In the genomic region with DNA sequence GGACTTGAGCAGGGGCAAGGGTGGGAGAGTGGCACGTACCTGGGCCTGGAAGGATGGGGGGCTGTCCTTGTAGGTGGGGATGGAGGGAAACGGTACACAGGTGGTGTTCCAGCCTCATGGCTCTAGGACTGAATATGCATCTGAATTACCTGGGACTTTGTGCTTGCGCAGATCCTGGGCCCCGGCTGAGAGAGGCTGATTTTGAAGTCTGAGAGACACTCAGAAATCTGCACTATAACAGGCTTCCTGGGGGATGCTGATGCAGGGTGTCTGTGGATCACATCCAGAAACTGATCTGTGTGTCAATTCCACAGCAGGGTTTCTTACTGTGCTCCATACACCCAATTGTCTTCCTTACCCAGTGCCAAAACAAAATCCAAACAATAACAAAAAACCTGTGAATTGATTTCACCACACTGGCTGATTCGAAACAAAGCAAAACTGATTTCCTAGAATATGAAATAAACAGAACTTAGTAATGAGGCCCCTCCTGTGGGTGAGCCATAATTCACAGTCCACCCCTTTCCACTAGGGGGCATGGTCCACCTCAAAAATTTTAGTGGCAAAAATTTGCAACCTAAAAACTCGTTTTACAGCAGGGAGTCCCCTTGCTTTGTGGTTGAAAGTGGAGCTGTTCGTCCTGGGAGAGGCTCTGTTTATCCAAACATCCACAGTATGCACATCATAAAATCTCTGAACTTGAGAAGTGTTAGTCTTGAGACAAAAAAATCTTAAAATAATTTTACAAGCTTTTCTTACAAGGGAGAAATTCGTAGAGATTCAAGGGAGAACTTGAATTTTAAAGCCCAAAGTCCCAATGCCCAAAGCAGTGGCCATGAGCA, we compare ENCODE assay signal across 1 cellular context.
A peak's percentile ranks its signal among the peaks of the same experiment; 100 is the strongest.
TF ChIP-seq lines count a peak whose summit lies in the region.

No MANE protein-coding gene starts in this region.

TF ChIP-seq in HepG2, 621 proteins besides CTCF, POLR2A, EP300 and RAD21:
- TF ChIP-seq, protein P1, sequence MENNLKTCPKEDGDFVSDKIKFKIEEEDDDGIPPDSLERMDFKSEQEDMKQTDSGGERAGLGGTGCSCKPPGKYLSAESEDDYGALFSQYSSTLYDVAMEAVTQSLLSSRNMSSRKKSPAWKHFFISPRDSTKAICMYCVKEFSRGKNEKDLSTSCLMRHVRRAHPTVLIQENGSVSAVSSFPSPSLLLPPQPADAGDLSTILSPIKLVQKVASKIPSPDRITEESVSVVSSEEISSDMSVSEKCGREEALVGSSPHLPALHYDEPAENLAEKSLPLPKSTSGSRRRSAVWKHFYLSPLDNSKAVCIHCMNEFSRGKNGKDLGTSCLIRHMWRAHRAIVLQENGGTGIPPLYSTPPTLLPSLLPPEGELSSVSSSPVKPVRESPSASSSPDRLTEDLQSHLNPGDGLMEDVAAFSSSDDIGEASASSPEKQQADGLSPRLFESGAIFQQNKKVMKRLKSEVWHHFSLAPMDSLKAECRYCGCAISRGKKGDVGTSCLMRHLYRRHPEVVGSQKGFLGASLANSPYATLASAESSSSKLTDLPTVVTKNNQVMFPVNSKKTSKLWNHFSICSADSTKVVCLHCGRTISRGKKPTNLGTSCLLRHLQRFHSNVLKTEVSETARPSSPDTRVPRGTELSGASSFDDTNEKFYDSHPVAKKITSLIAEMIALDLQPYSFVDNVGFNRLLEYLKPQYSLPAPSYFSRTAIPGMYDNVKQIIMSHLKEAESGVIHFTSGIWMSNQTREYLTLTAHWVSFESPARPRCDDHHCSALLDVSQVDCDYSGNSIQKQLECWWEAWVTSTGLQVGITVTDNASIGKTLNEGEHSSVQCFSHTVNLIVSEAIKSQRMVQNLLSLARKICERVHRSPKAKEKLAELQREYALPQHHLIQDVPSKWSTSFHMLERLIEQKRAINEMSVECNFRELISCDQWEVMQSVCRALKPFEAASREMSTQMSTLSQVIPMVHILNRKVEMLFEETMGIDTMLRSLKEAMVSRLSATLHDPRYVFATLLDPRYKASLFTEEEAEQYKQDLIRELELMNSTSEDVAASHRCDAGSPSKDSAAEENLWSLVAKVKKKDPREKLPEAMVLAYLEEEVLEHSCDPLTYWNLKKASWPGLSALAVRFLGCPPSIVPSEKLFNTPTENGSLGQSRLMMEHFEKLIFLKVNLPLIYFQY (CRISPR knock-in tag; IDR thresholded peaks at IDR 0.05; ENCODE audit: borderline replicate concordance): no peak
- 0 out of 2 replicates have a peak, but pooled peaks have one; percentile 29 for TF ChIP-seq POGZ (CRISPR knock-in tag; IDR thresholded peaks at IDR 0.05)
- TF ChIP-seq ZNF792 (CRISPR knock-in tag; IDR thresholded peaks at IDR 0.05): 0 out of 2 replicates have a peak, but pooled peaks have one; percentile 43
- no peak for TF ChIP-seq SP140L (CRISPR knock-in tag; IDR thresholded peaks at IDR 0.05; ENCODE audit: borderline replicate concordance)
- TF ChIP-seq STAG1 (CRISPR knock-in tag; IDR thresholded peaks at IDR 0.05): peak; percentile 86
- TF ChIP-seq RFX1 (IDR thresholded peaks at IDR 0.05): no peak
- 0 out of 2 replicates have a peak, but pooled peaks have one; percentile 31 for TF ChIP-seq GATAD2A (CRISPR knock-in tag; IDR thresholded peaks at IDR 0.05)
- TF ChIP-seq TEAD3 (CRISPR knock-in tag; optimal IDR thresholded peaks at IDR 0.05; ENCODE audit: borderline replicate concordance): peak; percentile 24
- 0 out of 2 replicates have a peak, but pooled peaks have one; percentile 29 for TF ChIP-seq CHD4 (IDR thresholded peaks at IDR 0.05; ENCODE audit: borderline replicate concordance, low read length)
- TF ChIP-seq ZBTB7A (CRISPR knock-in tag; IDR thresholded peaks at IDR 0.05): no peak
- TF ChIP-seq, protein P2, sequence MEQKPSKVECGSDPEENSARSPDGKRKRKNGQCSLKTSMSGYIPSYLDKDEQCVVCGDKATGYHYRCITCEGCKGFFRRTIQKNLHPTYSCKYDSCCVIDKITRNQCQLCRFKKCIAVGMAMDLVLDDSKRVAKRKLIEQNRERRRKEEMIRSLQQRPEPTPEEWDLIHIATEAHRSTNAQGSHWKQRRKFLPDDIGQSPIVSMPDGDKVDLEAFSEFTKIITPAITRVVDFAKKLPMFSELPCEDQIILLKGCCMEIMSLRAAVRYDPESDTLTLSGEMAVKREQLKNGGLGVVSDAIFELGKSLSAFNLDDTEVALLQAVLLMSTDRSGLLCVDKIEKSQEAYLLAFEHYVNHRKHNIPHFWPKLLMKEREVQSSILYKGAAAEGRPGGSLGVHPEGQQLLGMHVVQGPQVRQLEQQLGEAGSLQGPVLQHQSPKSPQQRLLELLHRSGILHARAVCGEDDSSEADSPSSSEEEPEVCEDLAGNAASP (CRISPR knock-in tag; IDR thresholded peaks at IDR 0.05; ENCODE audit: borderline replicate concordance): 0 out of 2 replicates have a peak, but pooled peaks have one; percentile 15
- 0 out of 2 replicates have a peak, but pooled peaks have one; percentile 55 for TF ChIP-seq THAP11 (CRISPR knock-in tag; IDR thresholded peaks at IDR 0.05)
- TF ChIP-seq, protein P3, sequence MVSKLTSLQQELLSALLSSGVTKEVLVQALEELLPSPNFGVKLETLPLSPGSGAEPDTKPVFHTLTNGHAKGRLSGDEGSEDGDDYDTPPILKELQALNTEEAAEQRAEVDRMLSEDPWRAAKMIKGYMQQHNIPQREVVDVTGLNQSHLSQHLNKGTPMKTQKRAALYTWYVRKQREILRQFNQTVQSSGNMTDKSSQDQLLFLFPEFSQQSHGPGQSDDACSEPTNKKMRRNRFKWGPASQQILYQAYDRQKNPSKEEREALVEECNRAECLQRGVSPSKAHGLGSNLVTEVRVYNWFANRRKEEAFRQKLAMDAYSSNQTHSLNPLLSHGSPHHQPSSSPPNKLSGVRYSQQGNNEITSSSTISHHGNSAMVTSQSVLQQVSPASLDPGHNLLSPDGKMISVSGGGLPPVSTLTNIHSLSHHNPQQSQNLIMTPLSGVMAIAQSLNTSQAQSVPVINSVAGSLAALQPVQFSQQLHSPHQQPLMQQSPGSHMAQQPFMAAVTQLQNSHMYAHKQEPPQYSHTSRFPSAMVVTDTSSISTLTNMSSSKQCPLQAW (CRISPR knock-in tag; IDR thresholded peaks at IDR 0.05): 0 out of 2 replicates have a peak, but pooled peaks have one; percentile 23
- TF ChIP-seq ZNF777 (CRISPR knock-in tag; IDR thresholded peaks at IDR 0.05): no peak
- TF ChIP-seq, protein P4, sequence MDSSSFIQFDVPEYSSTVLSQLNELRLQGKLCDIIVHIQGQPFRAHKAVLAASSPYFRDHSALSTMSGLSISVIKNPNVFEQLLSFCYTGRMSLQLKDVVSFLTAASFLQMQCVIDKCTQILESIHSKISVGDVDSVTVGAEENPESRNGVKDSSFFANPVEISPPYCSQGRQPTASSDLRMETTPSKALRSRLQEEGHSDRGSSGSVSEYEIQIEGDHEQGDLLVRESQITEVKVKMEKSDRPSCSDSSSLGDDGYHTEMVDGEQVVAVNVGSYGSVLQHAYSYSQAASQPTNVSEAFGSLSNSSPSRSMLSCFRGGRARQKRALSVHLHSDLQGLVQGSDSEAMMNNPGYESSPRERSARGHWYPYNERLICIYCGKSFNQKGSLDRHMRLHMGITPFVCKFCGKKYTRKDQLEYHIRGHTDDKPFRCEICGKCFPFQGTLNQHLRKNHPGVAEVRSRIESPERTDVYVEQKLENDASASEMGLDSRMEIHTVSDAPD (CRISPR knock-in tag; IDR thresholded peaks at IDR 0.05): no peak
- TF ChIP-seq PPARG (CRISPR knock-in tag; conservative IDR thresholded peaks at IDR 0.05): 0 out of 2 replicates have a peak, but pooled peaks have one; percentile 40
- TF ChIP-seq KAT8 (CRISPR knock-in tag; IDR thresholded peaks at IDR 0.05): no peak
- peak; percentile 16; the same call in 1 of the 2 replicates for TF ChIP-seq MED1 (CRISPR knock-in tag; IDR thresholded peaks at IDR 0.05)
- no peak for TF ChIP-seq IKZF4 (CRISPR knock-in tag; IDR thresholded peaks at IDR 0.05; ENCODE audit: borderline replicate concordance, low read depth, not compliant biosample characterization)
- peak; percentile 89 for TF ChIP-seq SMC3 (IDR thresholded peaks at IDR 0.05; ENCODE audit: low read length)
- TF ChIP-seq HOXA5 (CRISPR knock-in tag; IDR thresholded peaks at IDR 0.05): peak; percentile 58; the same call in 1 of the 2 replicates
- TF ChIP-seq, protein P5, sequence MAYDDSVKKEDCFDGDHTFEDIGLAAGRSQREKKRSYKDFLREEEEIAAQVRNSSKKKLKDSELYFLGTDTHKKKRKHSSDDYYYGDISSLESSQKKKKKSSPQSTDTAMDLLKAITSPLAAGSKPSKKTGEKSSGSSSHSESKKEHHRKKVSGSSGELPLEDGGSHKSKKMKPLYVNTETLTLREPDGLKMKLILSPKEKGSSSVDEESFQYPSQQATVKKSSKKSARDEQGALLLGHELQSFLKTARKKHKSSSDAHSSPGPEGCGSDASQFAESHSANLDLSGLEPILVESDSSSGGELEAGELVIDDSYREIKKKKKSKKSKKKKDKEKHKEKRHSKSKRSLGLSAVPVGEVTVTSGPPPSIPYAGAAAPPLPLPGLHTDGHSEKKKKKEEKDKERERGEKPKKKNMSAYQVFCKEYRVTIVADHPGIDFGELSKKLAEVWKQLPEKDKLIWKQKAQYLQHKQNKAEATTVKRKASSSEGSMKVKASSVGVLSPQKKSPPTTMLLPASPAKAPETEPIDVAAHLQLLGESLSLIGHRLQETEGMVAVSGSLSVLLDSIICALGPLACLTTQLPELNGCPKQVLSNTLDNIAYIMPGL (CRISPR knock-in tag; IDR thresholded peaks at IDR 0.05; ENCODE audit: borderline replicate concordance in 1 of 2, low read depth in 1 of 2): 0 out of 4 replicates have a peak, but pooled peaks of 1 of the 2 experiments have one; percentile 28
- TF ChIP-seq GABPA (IDR thresholded peaks at IDR 0.05; ENCODE audit: low read depth, low read length): no peak
- TF ChIP-seq GABPA (CRISPR knock-in tag; IDR thresholded peaks at IDR 0.05; ENCODE audit: low read depth): no peak
- TF ChIP-seq, protein P6, sequence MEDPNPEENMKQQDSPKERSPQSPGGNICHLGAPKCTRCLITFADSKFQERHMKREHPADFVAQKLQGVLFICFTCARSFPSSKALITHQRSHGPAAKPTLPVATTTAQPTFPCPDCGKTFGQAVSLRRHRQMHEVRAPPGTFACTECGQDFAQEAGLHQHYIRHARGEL (CRISPR knock-in tag; IDR thresholded peaks at IDR 0.05): no peak
- TF ChIP-seq, protein P7, sequence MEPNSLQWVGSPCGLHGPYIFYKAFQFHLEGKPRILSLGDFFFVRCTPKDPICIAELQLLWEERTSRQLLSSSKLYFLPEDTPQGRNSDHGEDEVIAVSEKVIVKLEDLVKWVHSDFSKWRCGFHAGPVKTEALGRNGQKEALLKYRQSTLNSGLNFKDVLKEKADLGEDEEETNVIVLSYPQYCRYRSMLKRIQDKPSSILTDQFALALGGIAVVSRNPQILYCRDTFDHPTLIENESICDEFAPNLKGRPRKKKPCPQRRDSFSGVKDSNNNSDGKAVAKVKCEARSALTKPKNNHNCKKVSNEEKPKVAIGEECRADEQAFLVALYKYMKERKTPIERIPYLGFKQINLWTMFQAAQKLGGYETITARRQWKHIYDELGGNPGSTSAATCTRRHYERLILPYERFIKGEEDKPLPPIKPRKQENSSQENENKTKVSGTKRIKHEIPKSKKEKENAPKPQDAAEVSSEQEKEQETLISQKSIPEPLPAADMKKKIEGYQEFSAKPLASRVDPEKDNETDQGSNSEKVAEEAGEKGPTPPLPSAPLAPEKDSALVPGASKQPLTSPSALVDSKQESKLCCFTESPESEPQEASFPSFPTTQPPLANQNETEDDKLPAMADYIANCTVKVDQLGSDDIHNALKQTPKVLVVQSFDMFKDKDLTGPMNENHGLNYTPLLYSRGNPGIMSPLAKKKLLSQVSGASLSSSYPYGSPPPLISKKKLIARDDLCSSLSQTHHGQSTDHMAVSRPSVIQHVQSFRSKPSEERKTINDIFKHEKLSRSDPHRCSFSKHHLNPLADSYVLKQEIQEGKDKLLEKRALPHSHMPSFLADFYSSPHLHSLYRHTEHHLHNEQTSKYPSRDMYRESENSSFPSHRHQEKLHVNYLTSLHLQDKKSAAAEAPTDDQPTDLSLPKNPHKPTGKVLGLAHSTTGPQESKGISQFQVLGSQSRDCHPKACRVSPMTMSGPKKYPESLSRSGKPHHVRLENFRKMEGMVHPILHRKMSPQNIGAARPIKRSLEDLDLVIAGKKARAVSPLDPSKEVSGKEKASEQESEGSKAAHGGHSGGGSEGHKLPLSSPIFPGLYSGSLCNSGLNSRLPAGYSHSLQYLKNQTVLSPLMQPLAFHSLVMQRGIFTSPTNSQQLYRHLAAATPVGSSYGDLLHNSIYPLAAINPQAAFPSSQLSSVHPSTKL (CRISPR knock-in tag; IDR thresholded peaks at IDR 0.05): peak; percentile 36; the same call in 1 of the 2 replicates
- TF ChIP-seq MIXL1 (CRISPR knock-in tag; IDR thresholded peaks at IDR 0.05): peak; percentile 73; the same call in 1 of the 2 replicates
- TF ChIP-seq, protein P8, sequence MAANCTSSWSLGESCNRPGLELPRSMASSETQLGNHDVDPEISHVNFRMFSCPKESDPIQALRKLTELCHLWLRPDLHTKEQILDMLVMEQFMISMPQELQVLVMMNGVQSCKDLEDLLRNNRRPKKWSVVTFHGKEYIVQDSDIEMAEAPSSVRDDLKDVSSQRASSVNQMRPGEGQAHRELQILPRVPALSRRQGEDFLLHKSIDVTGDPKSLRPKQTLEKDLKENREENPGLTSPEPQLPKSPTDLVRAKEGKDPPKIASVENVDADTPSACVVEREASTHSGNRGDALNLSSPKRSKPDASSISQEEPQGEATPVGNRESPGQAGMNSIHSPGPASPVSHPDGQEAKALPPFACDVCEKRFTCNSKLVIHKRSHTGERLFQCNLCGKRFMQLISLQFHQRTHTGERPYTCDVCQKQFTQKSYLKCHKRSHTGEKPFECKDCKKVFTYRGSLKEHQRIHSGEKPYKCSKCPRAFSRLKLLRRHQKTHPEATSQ (CRISPR knock-in tag; IDR thresholded peaks at IDR 0.05; ENCODE audit: borderline replicate concordance): no peak
- TF ChIP-seq TOE1 (CRISPR knock-in tag; IDR thresholded peaks at IDR 0.05): 0 out of 2 replicates have a peak, but pooled peaks have one; percentile 63
- TF ChIP-seq, protein P9, sequence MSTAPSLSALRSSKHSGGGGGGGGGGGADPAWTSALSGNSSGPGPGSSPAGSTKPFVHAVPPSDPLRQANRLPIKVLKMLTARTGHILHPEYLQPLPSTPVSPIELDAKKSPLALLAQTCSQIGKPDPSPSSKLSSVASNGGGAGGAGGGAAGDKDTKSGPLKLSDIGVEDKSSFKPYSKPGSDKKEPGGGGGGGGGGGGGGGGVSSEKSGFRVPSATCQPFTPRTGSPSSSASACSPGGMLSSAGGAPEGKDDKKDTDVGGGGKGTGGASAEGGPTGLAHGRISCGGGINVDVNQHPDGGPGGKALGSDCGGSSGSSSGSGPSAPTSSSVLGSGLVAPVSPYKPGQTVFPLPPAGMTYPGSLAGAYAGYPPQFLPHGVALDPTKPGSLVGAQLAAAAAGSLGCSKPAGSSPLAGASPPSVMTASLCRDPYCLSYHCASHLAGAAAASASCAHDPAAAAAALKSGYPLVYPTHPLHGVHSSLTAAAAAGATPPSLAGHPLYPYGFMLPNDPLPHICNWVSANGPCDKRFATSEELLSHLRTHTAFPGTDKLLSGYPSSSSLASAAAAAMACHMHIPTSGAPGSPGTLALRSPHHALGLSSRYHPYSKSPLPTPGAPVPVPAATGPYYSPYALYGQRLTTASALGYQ (CRISPR knock-in tag; IDR thresholded peaks at IDR 0.05): no peak
- TF ChIP-seq ZNF557 (CRISPR knock-in tag; IDR thresholded peaks at IDR 0.05): no peak
- TF ChIP-seq ZNF335 (CRISPR knock-in tag; IDR thresholded peaks at IDR 0.05): 0 out of 2 replicates have a peak, but pooled peaks have one; percentile 36
- no peak for TF ChIP-seq MTF1 (CRISPR knock-in tag; IDR thresholded peaks at IDR 0.05)
